Comparison of ENCODE assay signal across 9 cellular contexts in the genomic region with DNA sequence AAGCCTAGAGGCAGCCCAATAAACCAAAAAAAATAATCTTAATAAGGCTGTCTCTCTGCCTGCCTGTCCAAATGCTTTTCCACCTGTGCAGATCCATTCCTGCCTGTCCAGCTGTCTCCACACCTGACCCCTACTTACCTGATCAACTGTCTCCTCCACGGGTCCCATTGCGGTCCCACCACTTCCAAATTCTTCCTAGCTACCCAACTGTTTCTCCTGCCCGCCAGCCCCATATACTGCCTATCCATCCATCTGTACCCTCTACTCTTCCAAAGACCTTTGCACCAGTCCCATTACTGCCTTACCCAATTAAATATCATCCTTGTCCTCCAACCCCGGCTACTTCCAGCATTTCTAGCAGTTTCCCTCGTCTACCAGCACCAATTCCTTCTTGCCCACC. TPM values are rescaled to one million over a fixed set of nuclear protein-coding genes. Genes with fewer than 3 reads are reported as not detected.
"Had no signal": no experiment of that assay in that cellular context is flagged by ENCODE, and none has a peak within 500 bp of the region (broad histone marks: within the 10 kb centered on the region; RNA-seq: fewer than 3 reads in every experiment).

No MANE protein-coding gene starts in this region.

- DNase-seq: GM23248, GOT3, H7, HFFc6, IMR-90 had no signal

- H3K9me3 Mint-ChIP-seq: HFFc6 had no signal

- FAIRE-seq: K562 had no signal

- H3K27ac Mint-ChIP-seq: HFFc6 had no signal

- H3K4me3 Mint-ChIP-seq: HFFc6 had no signal

- ATAC-seq: HCT116, K562 had no signal

RNA-seq across cellular contexts. Expression of a gene that starts 39.4 kb away (rescaled TPM):
- total RNA-seq: GM23248, H4, H7, HFFc6, HT1080, IMR-90, K562 had no signal
